ENCODE assay signal across 1 cellular context in genomic region chr1:29148656-29149491, GRCh38.
TF ChIP-seq lines count a peak whose summit lies in the region.

No MANE protein-coding gene starts in this region.

TF ChIP-seq in GM12878, 131 proteins besides CTCF, POLR2A, EP300 and RAD21:
- TF ChIP-seq ATF3 (IDR thresholded peaks at IDR 0.05; ENCODE audit: borderline replicate concordance, extremely low read depth, low read depth, low read length) (no peak), RELA (IDR thresholded peaks at IDR 0.05; ENCODE audit: borderline replicate concordance, partially characterized antibody) (no peak), SMAD1 (IDR thresholded peaks at IDR 0.05; ENCODE audit: low read depth, partially characterized antibody) (no peak), ZBTB33 (IDR thresholded peaks at IDR 0.05) (no peak), KLF5 (IDR thresholded peaks at IDR 0.05; ENCODE audit: partially characterized antibody) (no peak)
